Comparison of ENCODE assay signal across 1 cellular context in the genomic region with DNA sequence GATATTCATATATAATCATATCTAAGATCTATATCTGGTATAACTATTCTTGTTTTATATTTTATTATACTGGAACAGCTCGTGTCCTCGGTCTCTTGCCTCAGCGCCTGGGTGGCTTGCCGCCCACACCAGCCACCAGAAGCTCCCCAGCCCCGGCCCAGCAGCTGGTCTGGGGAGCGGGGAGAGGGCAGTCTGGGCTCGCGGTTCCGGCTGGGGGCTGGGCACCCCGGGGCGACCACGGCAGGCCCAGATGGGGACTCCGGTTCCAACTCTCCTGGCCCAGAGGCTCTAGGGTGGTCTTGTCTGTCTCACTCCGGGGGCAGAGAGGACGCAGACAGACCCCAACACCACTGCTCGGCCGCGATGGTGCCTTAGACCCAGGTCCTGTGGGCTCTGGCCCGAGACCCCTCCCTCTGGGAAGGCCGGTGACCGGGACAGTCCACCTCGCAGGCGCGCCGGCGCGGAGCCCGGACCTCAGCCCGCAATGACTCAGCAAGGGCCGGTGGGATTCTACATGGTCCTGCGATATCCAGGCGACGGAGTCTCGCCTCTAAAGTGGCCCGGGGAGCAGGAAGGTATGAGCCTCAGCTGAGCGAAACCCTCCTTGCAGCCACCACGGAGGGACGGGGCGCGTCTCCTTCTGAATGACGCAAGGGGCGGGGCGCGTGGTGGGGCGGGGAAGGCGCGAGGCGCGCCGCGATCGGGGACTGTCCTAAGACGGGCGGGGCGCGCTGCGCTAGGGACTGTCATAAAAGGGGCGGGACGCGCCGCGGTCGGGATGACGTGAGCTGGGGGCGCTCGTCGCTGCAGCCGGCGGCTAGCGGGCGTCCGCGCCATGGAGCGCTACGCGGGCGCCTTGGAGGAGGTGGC.
TF ChIP-seq lines count a peak whose summit lies in the region.

A gene (plus strand): TSS at position 781 of the 870 bp plus-strand sequence. CDS start 55 bp downstream, at position 836.

TF ChIP-seq in endothelial cell of umbilical vein, 7 proteins besides CTCF, POLR2A, EP300 and RAD21:
- TF ChIP-seq MYC (IDR thresholded peaks at IDR 0.05; ENCODE audit: low read depth, low read length) (no peak), POLR2AphosphoS5 (IDR thresholded peaks at IDR 0.05; ENCODE audit: insufficient read depth, low read depth, low read length) (no peak), EZH2 (IDR thresholded peaks at IDR 0.05; ENCODE audit: borderline replicate concordance, low read depth, low read length, severe bottlenecking) (no peak), GATA2 (IDR thresholded peaks at IDR 0.05; ENCODE audit: insufficient read depth, insufficient read length, low read depth, low read length) (no peak)
TF ChIP-seq in endothelial cell of umbilical vein: peak in this region for 0.
